In genomic region chr12:84811291-84811690, GRCh38 we compare ENCODE assay signal across 20 cellular contexts.
DNase-seq lines count a peak whose midpoint lies in the region; ATAC-seq, FAIRE-seq and TF ChIP-seq lines count a peak whose summit lies in the region.
"Had no signal": no experiment of that assay in that cellular context is flagged by ENCODE, and none has a peak within 500 bp of the region (broad histone marks: within the 10 kb centered on the region; RNA-seq: fewer than 3 reads in every experiment).

No MANE protein-coding gene starts in this region.

- TF ChIP-seq CTCF in AG10803 (conservative IDR thresholded peaks at IDR 0.05; ENCODE audit: low read length) (no peak), HFFc6 (IDR thresholded peaks at IDR 0.05) (no peak), astrocyte (IDR thresholded peaks at IDR 0.05; ENCODE audit: insufficient read depth, low read depth, low read length) (no peak)

- H3K9ac ChIP-seq in astrocyte (ENCODE audit: low read length) = no peak overlapping the region
- H3K9ac ChIP-seq: BLaER1, KMS-11 had no signal

- H3K36me3 ChIP-seq in astrocyte (ENCODE audit: insufficient read depth, low read length) = no peaks in the 10 kb centered on the region
- H3K36me3 ChIP-seq: BLaER1 had no signal

- ATAC-seq in HG02970 (IDR thresholded peaks at IDR 0.05; ENCODE audit: low FRiP score, unreplicated experiment) = no peak
- ATAC-seq in GM21360 (IDR thresholded peaks at IDR 0.05; ENCODE audit: unreplicated experiment) = no peak
- no peak for ATAC-seq in GM21717 (IDR thresholded peaks at IDR 0.05; ENCODE audit: unreplicated experiment)
- ATAC-seq: HCT116 had no signal

- H3K4me3 Mint-ChIP-seq in HFFc6 (peak overlapping the region; percentile 10; the same call in 1 of the 2 replicates), astrocyte (ENCODE audit: unreplicated experiment) (no peak overlapping the region), immature natural killer cell (no peak overlapping the region)
- H3K4me3 Mint-ChIP-seq: CD14-positive monocyte; CD4-positive, alpha-beta memory T cell had no signal

- no peaks in the 10 kb centered on the region for H4K20me1 ChIP-seq in astrocyte (ENCODE audit: insufficient read depth, low read length)
- H4K20me1 ChIP-seq: BLaER1 had no signal

- no peak overlapping the region for H2AFZ ChIP-seq in astrocyte (ENCODE audit: low read depth, low read length)

- H3K4me1 Mint-ChIP-seq in HFFc6 (ENCODE audit: low read depth) (peaks cover 42% of the 10 kb centered on the region), astrocyte (ENCODE audit: low read depth, unreplicated experiment) (peaks cover 16% of the 10 kb centered on the region), immature natural killer cell (no peaks in the 10 kb centered on the region)
- H3K4me1 Mint-ChIP-seq: CD14-positive monocyte; CD4-positive, alpha-beta memory T cell had no signal

- FAIRE-seq in astrocyte (lab: Jason Lieb, UNC) = peak; percentile 89
- FAIRE-seq: GM12891, GM19239 had no signal

- H3K36me3 Mint-ChIP-seq in HFFc6 (ENCODE audit: low read depth) = no peaks in the 10 kb centered on the region
- no peaks in the 10 kb centered on the region for H3K36me3 Mint-ChIP-seq in astrocyte (ENCODE audit: low read depth, unreplicated experiment)
- H3K36me3 Mint-ChIP-seq in immature natural killer cell = no peaks in the 10 kb centered on the region
- H3K36me3 Mint-ChIP-seq: CD14-positive monocyte; CD4-positive, alpha-beta memory T cell had no signal

- peak; percentile 57 for DNase-seq in AG10803 (ENCODE audit: low read depth)
- peak; percentile 4 for DNase-seq in HFFc6
- DNase-seq in astrocyte (ENCODE audit: low read depth) = peak; percentile 30
- no peak for DNase-seq in immature natural killer cell
- DNase-seq: 8988T; CD4-positive, alpha-beta memory T cell; DMS153; DMS79 treated with DMSO at 0.1 percent for 48 hours; EL; GOT3; H7 had no signal

- H3K27ac Mint-ChIP-seq in HFFc6 (peak overlapping the region; percentile 9; the same call in 1 of the 2 replicates), astrocyte (ENCODE audit: unreplicated experiment) (no peak overlapping the region), immature natural killer cell (no peak overlapping the region)
- H3K27ac Mint-ChIP-seq: CD14-positive monocyte; CD4-positive, alpha-beta memory T cell had no signal

- H3K27me3 ChIP-seq in astrocyte (ENCODE audit: insufficient read depth, low read length) = no peaks in the 10 kb centered on the region
- H3K27me3 ChIP-seq: BLaER1 had no signal

- no peaks in the 10 kb centered on the region for H3K9me3 Mint-ChIP-seq in HFFc6
- H3K9me3 Mint-ChIP-seq in astrocyte (ENCODE audit: unreplicated experiment) = no peaks in the 10 kb centered on the region
- H3K9me3 Mint-ChIP-seq in immature natural killer cell = peaks cover 0 to 10% (median 5%) of the 10 kb centered on the region in 6 donors
- H3K9me3 Mint-ChIP-seq: CD4-positive, alpha-beta memory T cell had no signal

- H3K4me3 ChIP-seq in AG10803 (ENCODE audit: low read length) (no peak overlapping the region), astrocyte (ENCODE audit: insufficient read depth, low read depth, low read length) (no peak overlapping the region)
- H3K4me3 ChIP-seq: BLaER1 had no signal

- H3K4me2 ChIP-seq in astrocyte (ENCODE audit: low read length) = no peak overlapping the region
- H3K4me2 ChIP-seq: BLaER1, KMS-11 had no signal

- no peaks in the 10 kb centered on the region for H3K79me2 ChIP-seq in astrocyte (ENCODE audit: insufficient read depth, low read length)

- no peaks in the 10 kb centered on the region for H3K9me3 ChIP-seq in astrocyte (ENCODE audit: insufficient read depth, low read depth, low read length)
- H3K9me3 ChIP-seq: BLaER1 had no signal

- H3K4me1 ChIP-seq in astrocyte (ENCODE audit: insufficient read depth, low read length) = peaks cover 6% of the 10 kb centered on the region
- H3K4me1 ChIP-seq: BLaER1 had no signal

- peaks cover 2% of the 10 kb centered on the region; the same call in 1 of the 2 replicates for H3K27me3 Mint-ChIP-seq in HFFc6 (ENCODE audit: insufficient read depth)
- no peaks in the 10 kb centered on the region for H3K27me3 Mint-ChIP-seq in astrocyte (ENCODE audit: low read depth, unreplicated experiment)
- no peaks in the 10 kb centered on the region for H3K27me3 Mint-ChIP-seq in immature natural killer cell (ENCODE audit: low read depth in 3 of 3)

- H3K27ac ChIP-seq in astrocyte (ENCODE audit: low read depth, low read length) = no peak overlapping the region
- H3K27ac ChIP-seq: BLaER1, KMS-11 had no signal

Comparison
In these comparisons a context has a peak if more than half of its experiments do, and no peak if none do; other contexts are left out.
1. DNase-seq: peak in AG10803 (single experiment), HFFc6 (single experiment) and astrocyte (single experiment); none in immature natural killer cell (0 of 3).